Comparison of ENCODE assay signal across 1 cellular context in the genomic region with DNA sequence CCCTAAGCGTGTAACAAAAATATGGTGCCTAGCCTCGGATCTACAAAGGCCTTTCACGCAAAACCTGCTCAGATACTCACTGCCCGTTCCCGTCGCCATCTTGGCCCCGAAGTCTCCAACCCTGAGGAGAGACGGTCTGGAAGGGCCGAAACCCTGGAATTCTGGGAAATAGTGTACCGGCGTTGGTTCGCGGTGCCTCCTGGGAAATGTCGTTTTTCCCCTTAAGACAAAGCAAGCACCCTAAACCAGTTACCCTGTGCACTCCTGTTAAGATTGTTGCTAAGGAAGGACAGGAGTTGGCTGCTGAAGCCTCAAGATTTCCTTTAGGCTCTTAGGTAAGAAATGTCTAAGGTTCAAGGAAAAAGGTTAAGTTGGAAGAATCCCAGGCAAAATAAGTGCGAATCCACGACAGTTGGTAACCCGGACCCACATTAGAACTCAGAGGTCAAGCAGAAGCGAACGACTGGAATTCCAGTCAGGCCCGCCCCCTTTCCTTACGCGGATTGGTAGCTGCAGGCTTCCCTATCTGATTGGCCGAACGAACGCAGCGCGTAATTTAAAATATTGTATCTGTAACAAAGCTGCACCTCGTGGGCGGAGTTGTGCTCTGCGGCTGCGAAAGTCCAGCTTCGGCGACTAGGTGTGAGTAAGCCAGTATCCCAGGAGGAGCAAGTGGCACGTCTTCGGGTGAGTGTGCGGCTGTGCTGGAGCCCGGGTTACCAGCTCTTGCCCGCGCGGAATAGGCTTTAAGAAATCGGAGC.
TF ChIP-seq lines count a peak whose summit lies in the region.

TSS of gene BRD8 (minus strand) at position 115 of the 761 bp plus-strand sequence. CDS start at position 99, 16 bp downstream.
TSS of gene KIF20A (plus strand) at position 597 of the 761 bp plus-strand sequence. CDS start 569 bp downstream, outside the sequence.

TF ChIP-seq in K562, 482 proteins besides CTCF, POLR2A, EP300 and RAD21 (continued from another document and continues in another):
- TF ChIP-seq, protein P1, sequence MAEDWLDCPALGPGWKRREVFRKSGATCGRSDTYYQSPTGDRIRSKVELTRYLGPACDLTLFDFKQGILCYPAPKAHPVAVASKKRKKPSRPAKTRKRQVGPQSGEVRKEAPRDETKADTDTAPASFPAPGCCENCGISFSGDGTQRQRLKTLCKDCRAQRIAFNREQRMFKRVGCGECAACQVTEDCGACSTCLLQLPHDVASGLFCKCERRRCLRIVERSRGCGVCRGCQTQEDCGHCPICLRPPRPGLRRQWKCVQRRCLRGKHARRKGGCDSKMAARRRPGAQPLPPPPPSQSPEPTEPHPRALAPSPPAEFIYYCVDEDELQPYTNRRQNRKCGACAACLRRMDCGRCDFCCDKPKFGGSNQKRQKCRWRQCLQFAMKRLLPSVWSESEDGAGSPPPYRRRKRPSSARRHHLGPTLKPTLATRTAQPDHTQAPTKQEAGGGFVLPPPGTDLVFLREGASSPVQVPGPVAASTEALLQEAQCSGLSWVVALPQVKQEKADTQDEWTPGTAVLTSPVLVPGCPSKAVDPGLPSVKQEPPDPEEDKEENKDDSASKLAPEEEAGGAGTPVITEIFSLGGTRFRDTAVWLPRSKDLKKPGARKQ (CRISPR knock-in tag; IDR thresholded peaks at IDR 0.05), result no peak
- TF ChIP-seq MTA1 (IDR thresholded peaks at IDR 0.05; ENCODE audit: borderline replicate concordance) (no peak), HNRNPH1 (optimal IDR thresholded peaks at IDR 0.05; ENCODE audit: low read depth, low read length) (no peak), SRSF3 (IDR thresholded peaks at IDR 0.05; ENCODE audit: insufficient read depth, low read length) (no peak), ZNF507 (tag; conservative IDR thresholded peaks at IDR 0.05) (no peak), ZNF133 (CRISPR knock-in tag; IDR thresholded peaks at IDR 0.05) (no peak), NR1H2 (CRISPR knock-in tag; IDR thresholded peaks at IDR 0.05) (no peak; the same call in 1 of the 2 replicates), TCF15 (CRISPR knock-in tag; IDR thresholded peaks at IDR 0.05) (no peak), ZKSCAN3 (CRISPR knock-in tag; IDR thresholded peaks at IDR 0.05) (no peak), MCM5 (IDR thresholded peaks at IDR 0.05; ENCODE audit: low read depth) (no peak), OTX1 (CRISPR knock-in tag; IDR thresholded peaks at IDR 0.05) (no peak), TAF1 (IDR thresholded peaks at IDR 0.05; ENCODE audit: control insufficient read depth, extremely low read depth, insufficient read depth, low read length, severe bottlenecking) (peak; percentile 97), KLF10 (CRISPR knock-in tag; IDR thresholded peaks at IDR 0.05) (no peak), SMARCA5 (IDR thresholded peaks at IDR 0.05) (no peak), RCOR1 (IDR thresholded peaks at IDR 0.05; ENCODE audit: borderline replicate concordance in 1 of 2, low read depth in 2 of 2, low read length in 2 of 2) (peak in 1 of 2 experiments; percentile 18; a peak in 1 of 4 replicates), ZFP1 (CRISPR knock-in tag; IDR thresholded peaks at IDR 0.05) (no peak), SNRNP70 (optimal IDR thresholded peaks at IDR 0.05; ENCODE audit: low read depth, low read length) (no peak), THRAP3 (IDR thresholded peaks at IDR 0.05; ENCODE audit: borderline replicate concordance) (no peak), HMGN3 (IDR thresholded peaks at IDR 0.05; ENCODE audit: borderline replicate concordance, extremely low read depth, insufficient read length, low read depth, low read length) (no peak), ARID1B (IDR thresholded peaks at IDR 0.05) (no peak), ZNF311 (CRISPR knock-in tag; IDR thresholded peaks at IDR 0.05) (no peak), SRSF9 (IDR thresholded peaks at IDR 0.05; ENCODE audit: borderline replicate concordance, low read depth, low read length) (no peak), ATF4 (CRISPR knock-in tag; IDR thresholded peaks at IDR 0.05) (no peak), CBX2 (IDR thresholded peaks at IDR 0.05; ENCODE audit: insufficient read depth, low read length, poor library complexity, severe bottlenecking) (no peak), ZNF232 (CRISPR knock-in tag; IDR thresholded peaks at IDR 0.05) (no peak), NFXL1 (CRISPR knock-in tag; IDR thresholded peaks at IDR 0.05) (no peak), STAT5A (IDR thresholded peaks at IDR 0.05; ENCODE audit: borderline replicate concordance, low read length) (no peak; the same call in 1 of the 2 replicates), CBX8 (IDR thresholded peaks at IDR 0.05; ENCODE audit: borderline replicate concordance, extremely low read depth, low read depth, low read length, poor library complexity, severe bottlenecking) (no peak), MEF2A (IDR thresholded peaks at IDR 0.05; ENCODE audit: control insufficient read depth, low read depth, low read length) (no peak), ZNF140 (CRISPR knock-in tag; IDR thresholded peaks at IDR 0.05) (no peak), LARP7 (IDR thresholded peaks at IDR 0.05) (no peak), HOXB6 (CRISPR knock-in tag; IDR thresholded peaks at IDR 0.05; ENCODE audit: borderline replicate concordance) (no peak), ZNF134 (CRISPR knock-in tag; conservative IDR thresholded peaks at IDR 0.05) (no peak), ZNF76 (CRISPR knock-in tag; IDR thresholded peaks at IDR 0.05; ENCODE audit: borderline replicate concordance) (no peak), NFIX (CRISPR knock-in tag; IDR thresholded peaks at IDR 0.05; ENCODE audit: low read depth) (no peak), HDGF (IDR thresholded peaks at IDR 0.05) (no peak), KLF13 (tag; IDR thresholded peaks at IDR 0.05; ENCODE audit: borderline replicate concordance, low read depth) (no peak), KLF16 (IDR thresholded peaks at IDR 0.05) (no peak), TBP (optimal IDR thresholded peaks at IDR 0.05; ENCODE audit: low read depth, low read length) (peak; percentile 88), ADNP (tag; IDR thresholded peaks at IDR 0.05) (no peak), POU5F1 (IDR thresholded peaks at IDR 0.05; ENCODE audit: borderline replicate concordance, low read depth, low read length, partially characterized antibody) (no peak), TBL1XR1 (IDR thresholded peaks at IDR 0.05; ENCODE audit: low read length in 2 of 2) (no peak), C11orf30 (IDR thresholded peaks at IDR 0.05; ENCODE audit: low read depth) (peak; percentile 79), ZNF146 (CRISPR knock-in tag; IDR thresholded peaks at IDR 0.05; ENCODE audit: unreplicated experiment) (no peak), MYBL2 (IDR thresholded peaks at IDR 0.05; ENCODE audit: low read depth) (peak; percentile 98), MYBL2 (CRISPR knock-in tag; IDR thresholded peaks at IDR 0.05; ENCODE audit: borderline replicate concordance) (0 out of 2 replicates have a peak, but pooled peaks have one; percentile 86), E2F6 (IDR thresholded peaks at IDR 0.05; ENCODE audit: borderline replicate concordance in 1 of 2, extremely low read depth in 1 of 2, insufficient read depth in 1 of 2, insufficient read length in 1 of 2, low read depth in 1 of 2, low read length in 1 of 2, poor library complexity in 1 of 2, severe bottlenecking in 1 of 2) (peak in 1 of 2 experiments; percentile 87), ELF4 (CRISPR knock-in tag; IDR thresholded peaks at IDR 0.05) (no peak)
- TF ChIP-seq, protein P2, sequence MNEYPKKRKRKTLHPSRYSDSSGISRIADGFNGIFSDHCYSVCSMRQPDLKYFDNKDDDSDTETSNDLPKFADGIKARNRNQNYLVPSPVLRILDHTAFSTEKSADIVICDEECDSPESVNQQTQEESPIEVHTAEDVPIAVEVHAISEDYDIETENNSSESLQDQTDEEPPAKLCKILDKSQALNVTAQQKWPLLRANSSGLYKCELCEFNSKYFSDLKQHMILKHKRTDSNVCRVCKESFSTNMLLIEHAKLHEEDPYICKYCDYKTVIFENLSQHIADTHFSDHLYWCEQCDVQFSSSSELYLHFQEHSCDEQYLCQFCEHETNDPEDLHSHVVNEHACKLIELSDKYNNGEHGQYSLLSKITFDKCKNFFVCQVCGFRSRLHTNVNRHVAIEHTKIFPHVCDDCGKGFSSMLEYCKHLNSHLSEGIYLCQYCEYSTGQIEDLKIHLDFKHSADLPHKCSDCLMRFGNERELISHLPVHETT (CRISPR knock-in tag; conservative IDR thresholded peaks at IDR 0.05 in 1 of 2, IDR thresholded peaks at IDR 0.05 in 1 of 2), result peak in 1 of 2 experiments; percentile 82; a peak in 2 of 4 replicates
- TF ChIP-seq, protein P3, sequence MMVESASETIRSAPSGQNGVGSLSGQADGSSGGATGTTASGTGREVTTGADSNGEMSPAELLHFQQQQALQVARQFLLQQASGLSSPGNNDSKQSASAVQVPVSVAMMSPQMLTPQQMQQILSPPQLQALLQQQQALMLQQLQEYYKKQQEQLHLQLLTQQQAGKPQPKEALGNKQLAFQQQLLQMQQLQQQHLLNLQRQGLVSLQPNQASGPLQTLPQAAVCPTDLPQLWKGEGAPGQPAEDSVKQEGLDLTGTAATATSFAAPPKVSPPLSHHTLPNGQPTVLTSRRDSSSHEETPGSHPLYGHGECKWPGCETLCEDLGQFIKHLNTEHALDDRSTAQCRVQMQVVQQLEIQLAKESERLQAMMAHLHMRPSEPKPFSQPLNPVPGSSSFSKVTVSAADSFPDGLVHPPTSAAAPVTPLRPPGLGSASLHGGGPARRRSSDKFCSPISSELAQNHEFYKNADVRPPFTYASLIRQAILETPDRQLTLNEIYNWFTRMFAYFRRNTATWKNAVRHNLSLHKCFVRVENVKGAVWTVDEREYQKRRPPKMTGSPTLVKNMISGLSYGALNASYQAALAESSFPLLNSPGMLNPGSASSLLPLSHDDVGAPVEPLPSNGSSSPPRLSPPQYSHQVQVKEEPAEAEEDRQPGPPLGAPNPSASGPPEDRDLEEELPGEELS (CRISPR knock-in tag; IDR thresholded peaks at IDR 0.05; ENCODE audit: borderline replicate concordance), result peak; percentile 53; the same call in 1 of the 2 replicates
- TF ChIP-seq, protein P4, sequence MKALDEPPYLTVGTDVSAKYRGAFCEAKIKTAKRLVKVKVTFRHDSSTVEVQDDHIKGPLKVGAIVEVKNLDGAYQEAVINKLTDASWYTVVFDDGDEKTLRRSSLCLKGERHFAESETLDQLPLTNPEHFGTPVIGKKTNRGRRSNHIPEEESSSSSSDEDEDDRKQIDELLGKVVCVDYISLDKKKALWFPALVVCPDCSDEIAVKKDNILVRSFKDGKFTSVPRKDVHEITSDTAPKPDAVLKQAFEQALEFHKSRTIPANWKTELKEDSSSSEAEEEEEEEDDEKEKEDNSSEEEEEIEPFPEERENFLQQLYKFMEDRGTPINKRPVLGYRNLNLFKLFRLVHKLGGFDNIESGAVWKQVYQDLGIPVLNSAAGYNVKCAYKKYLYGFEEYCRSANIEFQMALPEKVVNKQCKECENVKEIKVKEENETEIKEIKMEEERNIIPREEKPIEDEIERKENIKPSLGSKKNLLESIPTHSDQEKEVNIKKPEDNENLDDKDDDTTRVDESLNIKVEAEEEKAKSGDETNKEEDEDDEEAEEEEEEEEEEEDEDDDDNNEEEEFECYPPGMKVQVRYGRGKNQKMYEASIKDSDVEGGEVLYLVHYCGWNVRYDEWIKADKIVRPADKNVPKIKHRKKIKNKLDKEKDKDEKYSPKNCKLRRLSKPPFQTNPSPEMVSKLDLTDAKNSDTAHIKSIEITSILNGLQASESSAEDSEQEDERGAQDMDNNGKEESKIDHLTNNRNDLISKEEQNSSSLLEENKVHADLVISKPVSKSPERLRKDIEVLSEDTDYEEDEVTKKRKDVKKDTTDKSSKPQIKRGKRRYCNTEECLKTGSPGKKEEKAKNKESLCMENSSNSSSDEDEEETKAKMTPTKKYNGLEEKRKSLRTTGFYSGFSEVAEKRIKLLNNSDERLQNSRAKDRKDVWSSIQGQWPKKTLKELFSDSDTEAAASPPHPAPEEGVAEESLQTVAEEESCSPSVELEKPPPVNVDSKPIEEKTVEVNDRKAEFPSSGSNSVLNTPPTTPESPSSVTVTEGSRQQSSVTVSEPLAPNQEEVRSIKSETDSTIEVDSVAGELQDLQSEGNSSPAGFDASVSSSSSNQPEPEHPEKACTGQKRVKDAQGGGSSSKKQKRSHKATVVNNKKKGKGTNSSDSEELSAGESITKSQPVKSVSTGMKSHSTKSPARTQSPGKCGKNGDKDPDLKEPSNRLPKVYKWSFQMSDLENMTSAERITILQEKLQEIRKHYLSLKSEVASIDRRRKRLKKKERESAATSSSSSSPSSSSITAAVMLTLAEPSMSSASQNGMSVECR (CRISPR knock-in tag; IDR thresholded peaks at IDR 0.05), result peak; percentile 91
- TF ChIP-seq, protein P5, sequence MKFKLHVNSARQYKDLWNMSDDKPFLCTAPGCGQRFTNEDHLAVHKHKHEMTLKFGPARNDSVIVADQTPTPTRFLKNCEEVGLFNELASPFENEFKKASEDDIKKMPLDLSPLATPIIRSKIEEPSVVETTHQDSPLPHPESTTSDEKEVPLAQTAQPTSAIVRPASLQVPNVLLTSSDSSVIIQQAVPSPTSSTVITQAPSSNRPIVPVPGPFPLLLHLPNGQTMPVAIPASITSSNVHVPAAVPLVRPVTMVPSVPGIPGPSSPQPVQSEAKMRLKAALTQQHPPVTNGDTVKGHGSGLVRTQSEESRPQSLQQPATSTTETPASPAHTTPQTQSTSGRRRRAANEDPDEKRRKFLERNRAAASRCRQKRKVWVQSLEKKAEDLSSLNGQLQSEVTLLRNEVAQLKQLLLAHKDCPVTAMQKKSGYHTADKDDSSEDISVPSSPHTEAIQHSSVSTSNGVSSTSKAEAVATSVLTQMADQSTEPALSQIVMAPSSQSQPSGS (CRISPR knock-in tag; IDR thresholded peaks at IDR 0.05), result no peak
